Comparison of ENCODE assay signal across 19 cellular contexts in the genomic region with DNA sequence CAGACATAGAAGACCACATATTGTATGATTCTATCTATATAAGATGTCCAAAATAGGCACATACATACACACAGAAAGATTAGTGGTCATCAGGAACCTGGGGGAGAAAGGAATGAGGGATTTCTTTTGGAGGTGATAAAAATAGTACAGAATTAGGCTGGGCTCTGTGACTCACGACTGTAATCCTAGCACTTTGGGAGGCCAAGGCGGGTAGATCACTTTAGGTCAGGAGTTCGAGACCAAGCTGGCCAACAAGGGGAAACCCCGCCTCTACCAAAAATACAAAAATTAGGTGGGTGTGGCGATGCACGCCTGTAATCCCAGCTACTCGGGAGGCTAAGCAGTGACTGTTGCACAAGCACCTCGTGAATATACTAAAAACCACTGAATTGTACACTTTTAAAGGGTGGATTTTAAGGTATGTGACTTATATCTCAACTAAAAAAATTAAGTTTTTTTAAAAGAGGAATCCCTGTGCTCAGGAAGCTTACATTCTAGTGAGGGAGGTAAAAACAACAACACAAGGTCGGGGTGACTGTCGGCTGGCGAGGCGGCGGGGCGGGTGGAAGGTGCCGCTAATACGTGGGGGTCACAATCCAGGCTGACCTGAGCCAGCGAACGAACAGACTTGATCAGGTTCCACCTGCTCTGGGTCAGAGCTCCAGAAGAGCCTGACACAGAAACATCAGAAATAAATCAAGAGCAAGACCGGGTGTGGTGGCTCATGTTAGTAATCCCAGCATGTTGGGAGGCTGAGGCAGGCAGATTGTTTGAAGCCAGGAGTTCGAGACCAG.
"Had no signal": no experiment of that assay in that cellular context is flagged by ENCODE, and none has a peak within 500 bp of the region (broad histone marks: within the 10 kb centered on the region; RNA-seq: fewer than 3 reads in every experiment).

No MANE protein-coding gene starts in this region.

- ATAC-seq: activated CD4-positive, alpha-beta T cell treated with anti-CD3 and anti-CD28 coated beads for 36 hours; activated T-cell treated with anti-CD3 and anti-CD28 coated beads, Interleukin-2, amount 50 U/mL, for 4 hours; mucosa of descending colon; naive thymus-derived CD4-positive, alpha-beta T cell; pancreas; right lobe of liver; WTC11 had no signal

- DNase-seq: activated CD4-positive, alpha-beta memory T cell treated with anti-CD3 and anti-CD28 coated beads, Interleukin-2, amount 10 ng/mL, durations not matched to agents 7 days and 5 days; activated CD4-positive, alpha-beta T cell treated with anti-CD3 and anti-CD28 coated beads for 36 hours; activated effector memory CD4-positive, alpha-beta T cell treated with anti-CD3 and anti-CD28 coated beads, Interleukin-2, amount 50 U/mL, for 16 hours; activated T-cell treated with anti-CD3 and anti-CD28 coated beads, Interleukin-2, amount 50 U/mL, for 4 hours; adrenal gland; effector CD8-positive, alpha-beta T cell; foreskin fibroblast; mesenchymal stem cell; mucosa of descending colon; naive thymus-derived CD4-positive, alpha-beta T cell; pancreas; right lobe of liver; stimulated activated CD4-positive, alpha-beta T cell treated with anti-CD3 and anti-CD28 coated beads, Interleukin-4, amount 100 ng/mL, for 4 hours; stimulated activated naive CD4-positive, alpha-beta T cell had no signal

- H3K4me3 Mint-ChIP-seq: activated CD4-positive, alpha-beta memory T cell treated with anti-CD3 and anti-CD28 coated beads, Interleukin-2, amount 10 ng/mL, durations not matched to agents 7 days and 5 days; activated CD4-positive, alpha-beta T cell treated with anti-CD3 and anti-CD28 coated beads for 36 hours; activated naive CD4-positive, alpha-beta T cell treated with anti-CD3 and anti-CD28 coated beads, Interleukin-2, amount 50 U/mL, for 24 hours; activated T-cell treated with anti-CD3 and anti-CD28 coated beads, Interleukin-2, amount 50 U/mL, for 4 hours; dendritic cell treated with granulocyte-macrophage colony-stimulating factor and Interleukin-4, amounts not matched to agents 40 ng/mL and 50 ng/mL, for 4 days; naive thymus-derived CD4-positive, alpha-beta T cell; WTC11 had no signal

- H3K27ac ChIP-seq: adrenal gland, neutrophil, pancreas, right lobe of liver, suprapubic skin had no signal

- H3K27me3 Mint-ChIP-seq: activated CD4-positive, alpha-beta memory T cell treated with anti-CD3 and anti-CD28 coated beads, Interleukin-2, amount 10 ng/mL, durations not matched to agents 7 days and 5 days; activated CD4-positive, alpha-beta T cell treated with anti-CD3 and anti-CD28 coated beads for 36 hours; activated naive CD4-positive, alpha-beta T cell treated with anti-CD3 and anti-CD28 coated beads, Interleukin-2, amount 50 U/mL, for 24 hours; dendritic cell treated with granulocyte-macrophage colony-stimulating factor and Interleukin-4, amounts not matched to agents 40 ng/mL and 50 ng/mL, for 4 days; naive thymus-derived CD4-positive, alpha-beta T cell had no signal

- H3K27ac Mint-ChIP-seq: activated CD4-positive, alpha-beta memory T cell treated with anti-CD3 and anti-CD28 coated beads, Interleukin-2, amount 10 ng/mL, durations not matched to agents 7 days and 5 days; activated CD4-positive, alpha-beta T cell treated with anti-CD3 and anti-CD28 coated beads for 36 hours; activated naive CD4-positive, alpha-beta T cell treated with anti-CD3 and anti-CD28 coated beads, Interleukin-2, amount 50 U/mL, for 24 hours; dendritic cell treated with granulocyte-macrophage colony-stimulating factor and Interleukin-4, amounts not matched to agents 40 ng/mL and 50 ng/mL, for 4 days; naive thymus-derived CD4-positive, alpha-beta T cell; WTC11 had no signal

- H3K9me3 ChIP-seq: adrenal gland, mucosa of descending colon, neutrophil, pancreas, right lobe of liver, suprapubic skin had no signal

- H3K4me3 ChIP-seq: adrenal gland, mucosa of descending colon, pancreas, right lobe of liver, suprapubic skin had no signal

- H3K4me1 ChIP-seq: pancreas, right lobe of liver, suprapubic skin had no signal

- H3K27me3 ChIP-seq: adrenal gland, neutrophil, pancreas, right lobe of liver, suprapubic skin had no signal

- H3K4me1 Mint-ChIP-seq: activated CD4-positive, alpha-beta memory T cell treated with anti-CD3 and anti-CD28 coated beads, Interleukin-2, amount 10 ng/mL, durations not matched to agents 7 days and 5 days; activated naive CD4-positive, alpha-beta T cell treated with anti-CD3 and anti-CD28 coated beads, Interleukin-2, amount 50 U/mL, for 24 hours had no signal

- H3K9me3 Mint-ChIP-seq: activated CD4-positive, alpha-beta memory T cell treated with anti-CD3 and anti-CD28 coated beads, Interleukin-2, amount 10 ng/mL, durations not matched to agents 7 days and 5 days; activated naive CD4-positive, alpha-beta T cell treated with anti-CD3 and anti-CD28 coated beads, Interleukin-2, amount 50 U/mL, for 24 hours; activated T-cell treated with anti-CD3 and anti-CD28 coated beads, Interleukin-2, amount 50 U/mL, for 4 hours; dendritic cell treated with granulocyte-macrophage colony-stimulating factor and Interleukin-4, amounts not matched to agents 40 ng/mL and 50 ng/mL, for 4 days; naive thymus-derived CD4-positive, alpha-beta T cell; WTC11 had no signal
